8 cellular contexts compared by ENCODE assay signal in the genomic region with DNA sequence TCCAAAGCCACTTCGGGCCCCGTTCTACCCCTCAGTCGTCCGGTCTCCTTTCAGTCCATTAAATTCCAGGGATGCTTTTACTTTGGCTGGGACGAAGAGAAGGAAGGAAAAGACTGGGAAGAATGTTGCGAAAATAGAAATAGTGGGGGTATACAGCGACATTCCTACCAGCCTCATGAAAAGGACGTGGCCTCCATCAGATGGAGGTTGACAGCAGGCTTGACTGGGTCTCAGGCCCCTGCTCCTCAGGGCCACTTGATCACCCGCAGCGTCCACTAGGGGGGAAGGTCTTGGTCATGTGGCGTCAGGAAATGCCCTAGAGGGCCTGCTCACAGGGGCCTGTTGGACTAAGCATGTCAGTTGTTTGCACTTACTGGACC. TPM values are rescaled to one million over a fixed set of nuclear protein-coding genes. Genes with fewer than 3 reads are reported as not detected.
DNase-seq lines count a peak whose midpoint lies in the region; ATAC-seq and TF ChIP-seq lines count a peak whose summit lies in the region.

No MANE protein-coding gene starts in this region.

- POLR2A ChIA-PET in OCI-LY7 (lab: Charles Lee) = interaction anchor here (0.6 kb wide), 1 partner anchor 342 kb away, joined by 3 read pairs; no protein-coding TSS in a partner anchor

- H3K4me3 ChIP-seq in OCI-LY7 (ENCODE audit: low read depth, low read length, poor library complexity, severe bottlenecking) = peak overlapping the region; percentile 60

- H3K27ac Mint-ChIP-seq in progenitor cell of endocrine pancreas = peak overlapping the region; percentile 100

- H3K4me2 ChIP-seq in OCI-LY7 (ENCODE audit: low read length) = peak overlapping the region; percentile 69

- H4K20me1 ChIP-seq in OCI-LY7 (ENCODE audit: insufficient read depth, low read length) = no peaks in the 10 kb centered on the region

- TF ChIP-seq CTCF in OCI-LY7 (conservative IDR thresholded peaks at IDR 0.05; ENCODE audit: low read length) = no peak
- peak; percentile 66 for TF ChIP-seq CTCF in progenitor cell of endocrine pancreas (IDR thresholded peaks at IDR 0.05; ENCODE audit: unreplicated experiment)

- DNase-seq in DMS153 (lab: John Stamatoyannopoulos, UW) = peak; percentile 54
- DNase-seq in OCI-LY7 (ENCODE audit: low spot score) = peak; percentile 2
- peak; percentile 84 for DNase-seq in astrocyte of the hippocampus (ENCODE audit: low read depth, low spot score)
- peak in 50 of 51 donors; percentile 4 to 90 (median 59) for DNase-seq in hypothalamus (lab: John Stamatoyannopoulos, UW)
- DNase-seq in progenitor cell of endocrine pancreas (ENCODE audit: low spot score, unreplicated experiment) = peak; percentile 47
- DNase-seq in activated effector memory CD4-positive, alpha-beta T cell treated with anti-CD3 and anti-CD28 coated beads, Interleukin-2, amount 50 U/mL, for 16 hours = no peak

- H3K79me2 ChIP-seq in OCI-LY7 (ENCODE audit: insufficient read depth, low read depth, low read length) = no peaks in the 10 kb centered on the region

- BruUV-seq in OCI-LY7 (replicated peaks; lab: Mats Ljungman, UMichigan) = no TSS peak

- CTCF ChIA-PET in OCI-LY7 (lab: Charles Lee; ENCODE audit: unreplicated experiment) = no interaction called here

- H3K4me3 Mint-ChIP-seq in progenitor cell of endocrine pancreas (ENCODE audit: low read depth) = peak overlapping the region; percentile 90

- H3K36me3 Mint-ChIP-seq in progenitor cell of endocrine pancreas (ENCODE audit: insufficient read depth) = peaks cover 6% of the 10 kb centered on the region

- H3K36me3 ChIP-seq in OCI-LY7 (ENCODE audit: insufficient read depth, low read length) = no peaks in the 10 kb centered on the region

- H3K27ac ChIP-seq in OCI-LY7 (ENCODE audit: low read depth, low read length, poor library complexity, severe bottlenecking) = no peak overlapping the region

- H3K4me1 Mint-ChIP-seq in progenitor cell of endocrine pancreas (ENCODE audit: low read depth) = peaks cover 14% of the 10 kb centered on the region

- no peaks in the 10 kb centered on the region for H3K9me3 ChIP-seq in OCI-LY7 (ENCODE audit: low read length)

- no peaks in the 10 kb centered on the region for H3K9me2 ChIP-seq in OCI-LY7 (ENCODE audit: insufficient read depth, low read length)

- peak overlapping the region; percentile 75; the same call in 1 of the 2 replicates for H2AFZ ChIP-seq in OCI-LY7 (ENCODE audit: low read length)

- intact Hi-C loops in OCI-LY7 (cut with micrococcal nuclease; ENCODE audit: unreplicated experiment) = no loop called here

- H3K4me1 ChIP-seq in OCI-LY7 (ENCODE audit: insufficient read depth, low read length, poor library complexity, severe bottlenecking) = no peaks in the 10 kb centered on the region

- ATAC-seq in GM19438 (IDR thresholded peaks at IDR 0.05; ENCODE audit: low read depth, unreplicated experiment) (peak; percentile 44), HG03521 (IDR thresholded peaks at IDR 0.05; ENCODE audit: unreplicated experiment) (peak; percentile 44)

- no peaks in the 10 kb centered on the region for H3K27me3 Mint-ChIP-seq in progenitor cell of endocrine pancreas

- H3K9me3 Mint-ChIP-seq in progenitor cell of endocrine pancreas (ENCODE audit: low read depth) = no peaks in the 10 kb centered on the region

RNA-seq across cellular contexts. Expression of gene ANKRD50, which starts 0.7 kb away (rescaled TPM):
- under 0.01 and 0.13 TPM in 2 replicates for total RNA-seq in OCI-LY7 (2014; rRNA removed; shearing (Covaris generic))
- total RNA-seq in OCI-LY7 (2022) = 0.07 and 0.08 TPM in 2 replicates
- total RNA-seq in progenitor cell of endocrine pancreas = 27.0 and 28.0 TPM in 2 replicates

Comparison
In these comparisons a context has a peak if more than half of its experiments do, and no peak if none do; other contexts are left out.
1. RNA of gene ANKRD50, which starts 0.7 kb away (total RNA-seq): 27.0 to 28.0 TPM in progenitor cell of endocrine pancreas; under 0.01 to 0.13 TPM in OCI-LY7; every median in the first group is over 10 times any median in the second.